14 cellular contexts compared by ENCODE assay signal in genomic region chr15:55775316-55775715, GRCh38. TPM values are rescaled to one million over a fixed set of nuclear protein-coding genes. Genes with fewer than 3 reads are reported as not detected.
DNase-seq lines count a peak whose midpoint lies in the region; ATAC-seq and TF ChIP-seq lines count a peak whose summit lies in the region.
"Had no signal": no experiment of that assay in that cellular context is flagged by ENCODE, and none has a peak within 500 bp of the region (broad histone marks: within the 10 kb centered on the region; RNA-seq: fewer than 3 reads in every experiment).

No MANE protein-coding gene starts in this region.

- no peak for TF ChIP-seq CTCF in mammary epithelial cell (conservative IDR thresholded peaks at IDR 0.05 in 1 of 2, IDR thresholded peaks at IDR 0.05 in 1 of 2; ENCODE audit: extremely low read depth in 1 of 2, insufficient read depth in 1 of 2, low read depth in 1 of 2, low read length in 2 of 2)
- no peak for TF ChIP-seq CTCF in lower lobe of right lung (IDR thresholded peaks at IDR 0.05)

- DNase-seq in EH (ENCODE audit: low read depth) (peak; percentile 79), NCI-H69 (lab: John Stamatoyannopoulos, UW) (peak; percentile 92), mammary epithelial cell (peak; percentile 67), lower lobe of right lung (no peak)
- DNase-seq in activated naive CD4-positive, alpha-beta T cell treated with anti-CD3 and anti-CD28 coated beads, Interleukin-2, amount 50 U/mL, for 16 hours: no peak
- DNase-seq: DMS153; esophagus squamous epithelium; NCI-H187; stimulated activated CD4-positive, alpha-beta T cell treated with anti-CD3 and anti-CD28 coated beads, Interleukin-1b, Interleukin-23, amount 100 ng/mL, for 48 hours had no signal

- H3K27me3 ChIP-seq in mammary epithelial cell (ENCODE audit: insufficient read depth, low read length): no peaks in the 10 kb centered on the region
- no peaks in the 10 kb centered on the region for H3K27me3 ChIP-seq in lower lobe of right lung (ENCODE audit: low read depth)
- H3K27me3 ChIP-seq: upper lobe of left lung had no signal

- intact Hi-C loops in mammary epithelial cell (cut with micrococcal nuclease): no loop called here
- intact Hi-C loops in lower lobe of right lung (cut with DNase I): no loop called here

- no peaks in the 10 kb centered on the region for H3K9me3 ChIP-seq in mammary epithelial cell (replicated peaks; ENCODE audit: insufficient read depth, low read length)
- H3K9me3 ChIP-seq in lower lobe of right lung: no peaks in the 10 kb centered on the region
- H3K9me3 ChIP-seq: esophagus squamous epithelium, upper lobe of left lung had no signal

- peaks cover 9% of the 10 kb centered on the region for H3K4me1 ChIP-seq in mammary epithelial cell (ENCODE audit: insufficient read depth, low read length)
- no peaks in the 10 kb centered on the region for H3K4me1 ChIP-seq in lower lobe of right lung
- H3K4me1 ChIP-seq: esophagus squamous epithelium, upper lobe of left lung had no signal

- 25% methylated on average over 4 of the region's 4 CpGs for WGBS in mammary epithelial cell (ENCODE audit: low coverage, missing lambda C conversion rate)

- BruUV-seq in mammary epithelial cell (replicated peaks; lab: Mats Ljungman, UMichigan): no TSS peak

- peak overlapping the region; percentile 3 for H2AFZ ChIP-seq in mammary epithelial cell (ENCODE audit: low read depth, low read length)

- dilution Hi-C loops in mammary epithelial cell (cut with HindIII; ENCODE audit: low sequenced_read_pairs): no loop called here

- H3K79me2 ChIP-seq in mammary epithelial cell (ENCODE audit: insufficient read depth, low read length): no peaks in the 10 kb centered on the region

- H3K9ac ChIP-seq in mammary epithelial cell (ENCODE audit: insufficient read depth, low read length): no peak overlapping the region

- ATAC-seq in lower lobe of right lung (peak; percentile 45 to 63), HG03139 (IDR thresholded peaks at IDR 0.05; ENCODE audit: unreplicated experiment) (no peak), HG03097 (IDR thresholded peaks at IDR 0.05; ENCODE audit: low FRiP score, unreplicated experiment) (no peak), HG02852 (IDR thresholded peaks at IDR 0.05; ENCODE audit: unreplicated experiment) (no peak)

- H3K36me3 ChIP-seq in mammary epithelial cell (ENCODE audit: insufficient read depth, low read length): no peaks in the 10 kb centered on the region
- H3K36me3 ChIP-seq in lower lobe of right lung: no peaks in the 10 kb centered on the region
- H3K36me3 ChIP-seq: esophagus squamous epithelium, upper lobe of left lung had no signal

- H3K4me3 ChIP-seq in mammary epithelial cell (replicated peaks in 1 of 3; ENCODE audit: insufficient read depth in 1 of 3, low read depth in 2 of 3, low read length in 3 of 3): no peak overlapping the region
- no peak overlapping the region for H3K4me3 ChIP-seq in lower lobe of right lung
- H3K4me3 ChIP-seq: esophagus squamous epithelium, upper lobe of left lung had no signal

- CTCF ChIA-PET in mammary epithelial cell (lab: Charles Lee; ENCODE audit: low non-redundant PET): no interaction called here

- H4K20me1 ChIP-seq in mammary epithelial cell (ENCODE audit: insufficient read depth, low read length): no peaks in the 10 kb centered on the region

- H3K27ac ChIP-seq in mammary epithelial cell (ENCODE audit: insufficient read depth, low read depth, low read length): no peak overlapping the region
- no peak overlapping the region for H3K27ac ChIP-seq in lower lobe of right lung
- H3K27ac ChIP-seq: esophagus squamous epithelium, upper lobe of left lung had no signal

- in situ Hi-C loops in mammary epithelial cell (cut with MboI; ENCODE audit: low sequenced_read_pairs in 2 of 2): no loop called here

- no peak overlapping the region for H3K4me2 ChIP-seq in mammary epithelial cell (ENCODE audit: insufficient read depth, low read depth, low read length)

RNA-seq across cellular contexts. Expression of gene PRTG, which starts 32.4 kb away (rescaled TPM):
- total RNA-seq in mammary epithelial cell (1 to 10 TPM in 1 of 2 donors, under 1 TPM in 1; 0.71 to 4.3 TPM), lower lobe of right lung (10.5 TPM)
- polyA plus RNA-seq in mammary epithelial cell: 0.01 TPM
- not detected for polyA minus RNA-seq in mammary epithelial cell
- polyA plus RNA-seq: IgD-negative memory B cell had no signal

Comparison
In these comparisons a context has a peak if more than half of its experiments do, and no peak if none do; other contexts are left out.
1. DNase-seq: peak in EH (single experiment), NCI-H69 (single experiment) and mammary epithelial cell (single experiment); none in lower lobe of right lung (single experiment) and activated naive CD4-positive, alpha-beta T cell treated with anti-CD3 and anti-CD28 coated beads, Interleukin-2, amount 50 U/mL, for 16 hours (single experiment).
2. ATAC-seq: peak in lower lobe of right lung (2 of 2); none in HG03139 (single experiment), HG03097 (single experiment) and HG02852 (single experiment).